ENCODE assay signal across 22 cellular contexts in the genomic region with DNA sequence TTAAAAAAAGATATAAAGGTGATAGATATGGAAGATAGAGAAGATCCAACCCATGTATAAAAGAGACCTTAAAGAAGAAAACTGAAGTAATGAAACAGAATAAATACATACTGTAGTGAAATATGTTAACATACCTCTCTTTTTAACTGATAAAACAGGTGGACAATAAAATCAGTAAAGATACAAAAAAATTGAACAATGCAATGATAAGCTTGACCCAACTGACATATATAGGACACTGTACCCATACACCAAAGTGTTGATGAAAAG. TPM values are rescaled to one million over a fixed set of nuclear protein-coding genes. Genes with fewer than 3 reads are reported as not detected.
"Had no signal": no experiment of that assay in that cellular context is flagged by ENCODE, and none has a peak within 500 bp of the region (broad histone marks: within the 10 kb centered on the region; RNA-seq: fewer than 3 reads in every experiment).

No MANE protein-coding gene starts in this region.

- ATAC-seq: effector memory CD8-positive, alpha-beta T cell; left ventricle myocardium superior; lower lobe of right lung; psoas muscle; right cardiac atrium; stimulated activated naive CD8-positive, alpha-beta T cell treated with anti-CD3 and anti-CD28 coated beads, Interleukin-15, amount 100 ng/mL, for 72 hours; upper lobe of right lung had no signal

- H3K9me3 ChIP-seq: suprapubic skin, upper lobe of right lung had no signal

- FAIRE-seq: endometrium, keratinocyte had no signal

- H3K27ac Mint-ChIP-seq: stimulated activated naive CD8-positive, alpha-beta T cell treated with anti-CD3 and anti-CD28 coated beads, Interleukin-15, amount 100 ng/mL, for 72 hours had no signal

- DNase-seq: cortex of kidney; effector memory CD8-positive, alpha-beta T cell; esophagus squamous epithelium; left ventricle myocardium superior; lower lobe of right lung; occipital lobe; ovary; posterior cingulate gyrus; psoas muscle; right cardiac atrium; sigmoid colon; spleen; stimulated activated CD4-positive, alpha-beta T cell treated with anti-CD3 and anti-CD28 coated beads, Interleukin-2, amount 100 ng/mL, for 48 hours; stimulated activated naive CD4-positive, alpha-beta T cell; stimulated activated naive CD8-positive, alpha-beta T cell treated with anti-CD3 and anti-CD28 coated beads, Interleukin-15, amount 100 ng/mL, for 72 hours; transverse colon; upper lobe of right lung; uterus had no signal

- H3K4me1 ChIP-seq: lower lobe of right lung, psoas muscle, sigmoid colon, suprapubic skin, upper lobe of right lung, uterus had no signal

- H3K27me3 Mint-ChIP-seq: effector memory CD8-positive, alpha-beta T cell; stimulated activated naive CD8-positive, alpha-beta T cell treated with anti-CD3 and anti-CD28 coated beads, Interleukin-15, amount 100 ng/mL, for 72 hours had no signal

- H3K4me3 Mint-ChIP-seq: effector memory CD8-positive, alpha-beta T cell; stimulated activated naive CD8-positive, alpha-beta T cell treated with anti-CD3 and anti-CD28 coated beads, Interleukin-15, amount 100 ng/mL, for 72 hours had no signal

- H3K27me3 ChIP-seq: esophagus squamous epithelium, ovary, sigmoid colon, spleen, upper lobe of right lung, uterus had no signal

- H3K36me3 ChIP-seq: esophagus squamous epithelium, lower lobe of right lung, ovary, sigmoid colon, spleen, suprapubic skin, transverse colon, upper lobe of right lung, uterus had no signal

- H3K9me3 Mint-ChIP-seq: effector memory CD8-positive, alpha-beta T cell had no signal

- H3K27ac ChIP-seq: esophagus squamous epithelium, lower lobe of right lung, ovary, psoas muscle, sigmoid colon, spleen, suprapubic skin, transverse colon, upper lobe of right lung, uterus had no signal

- H3K4me3 ChIP-seq: esophagus squamous epithelium, lower lobe of right lung, ovary, psoas muscle, sigmoid colon, spleen, suprapubic skin, transverse colon, upper lobe of right lung, uterus had no signal

RNA-seq across cellular contexts. Expression of gene PRF1, which starts 17.4 kb away (rescaled TPM):
- polyA plus RNA-seq: keratinocyte, neural cell had no signal
